28 cellular contexts compared by ENCODE assay signal in the genomic region with DNA sequence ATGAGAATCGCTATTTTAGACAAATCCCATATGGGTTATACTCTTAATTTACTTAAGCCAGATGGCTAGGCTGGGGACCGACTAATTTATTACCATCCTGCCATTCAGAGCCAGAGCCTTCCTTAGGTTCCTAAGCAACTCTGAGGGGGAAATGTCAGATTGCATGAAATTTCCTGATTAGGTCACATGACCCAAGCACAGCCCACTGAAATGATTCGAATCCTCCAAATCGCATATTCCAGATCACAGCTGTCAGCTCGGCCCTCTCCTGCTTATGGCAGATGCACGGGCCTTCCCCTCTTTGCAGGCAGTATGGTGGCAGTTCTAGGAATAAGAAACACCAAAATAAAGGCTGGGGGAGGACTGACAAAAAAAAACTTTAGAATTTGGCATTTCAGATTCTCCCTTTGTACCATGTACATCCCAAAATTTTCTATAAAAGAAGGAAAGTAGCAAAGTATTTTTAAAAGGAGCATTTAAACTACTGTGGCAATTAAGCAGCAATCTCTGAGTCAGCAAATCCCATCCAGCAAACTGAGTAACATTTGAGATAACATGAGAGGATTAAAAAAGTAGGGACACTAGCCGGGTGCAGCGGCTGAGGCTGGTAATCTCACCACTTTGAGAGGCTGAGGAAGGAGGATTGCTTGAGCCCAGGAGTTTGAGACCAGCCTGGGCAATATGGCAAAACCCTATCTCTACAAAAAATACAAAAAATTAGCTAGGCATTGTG. TPM values are rescaled to one million over a fixed set of nuclear protein-coding genes. Genes with fewer than 3 reads are reported as not detected.
DNase-seq lines count a peak whose midpoint lies in the region; ATAC-seq, FAIRE-seq and TF ChIP-seq lines count a peak whose summit lies in the region.
"Had no signal": no experiment of that assay in that cellular context is flagged by ENCODE, and none has a peak within 500 bp of the region (broad histone marks: within the 10 kb centered on the region; RNA-seq: fewer than 3 reads in every experiment).

No MANE protein-coding gene starts in this region.

- TF ChIP-seq EP300 in HepG2 (IDR thresholded peaks at IDR 0.05; ENCODE audit: low read depth in 2 of 2, low read length in 2 of 2): no peak
- no peak for TF ChIP-seq EP300 in HepG2 (CRISPR knock-in tag; IDR thresholded peaks at IDR 0.05; ENCODE audit: borderline replicate concordance)

- in situ Hi-C loops in HepG2 (cut with HindIII; ENCODE audit: extremely low pct_ligation_motif_present, low pct_unique_long_range_greater_than_20kb): no loop called here

- intact Hi-C loops in HepG2 (cut with micrococcal nuclease; ENCODE audit: unreplicated experiment): no loop called here
- intact Hi-C loops in right lobe of liver (cut with DNase I): no loop called here
- intact Hi-C loops in endothelial cell of umbilical vein (cut with micrococcal nuclease): no loop called here

- H3K27ac ChIP-seq in HepG2 (ENCODE audit: extremely low read length, insufficient read depth, low read length) (no peak overlapping the region), right lobe of liver (no peak overlapping the region), endothelial cell of umbilical vein (ENCODE audit: insufficient read depth, low read depth, low read length) (no peak overlapping the region)
- H3K27ac ChIP-seq: adrenal gland, colonic mucosa, stomach had no signal

- TF ChIP-seq POLR2A in HepG2 (IDR thresholded peaks at IDR 0.05; ENCODE audit: insufficient read depth in 1 of 2, low read depth in 2 of 2, low read length in 2 of 2) (no peak), right lobe of liver (IDR thresholded peaks at IDR 0.05) (no peak), endothelial cell of umbilical vein (IDR thresholded peaks at IDR 0.05; ENCODE audit: low read depth, low read length) (no peak)

- H3K4me3 ChIP-seq in HepG2 (replicated peaks in 1 of 3; ENCODE audit: insufficient read depth in 1 of 3, low read depth in 2 of 3, low read length in 3 of 3): no peak overlapping the region
- H3K4me3 ChIP-seq in right lobe of liver: no peak overlapping the region
- H3K4me3 ChIP-seq in endothelial cell of umbilical vein (replicated peaks in 1 of 3; ENCODE audit: insufficient read depth in 1 of 3, low read depth in 1 of 3, low read length in 3 of 3): no peak overlapping the region
- H3K4me3 ChIP-seq: adrenal gland, colonic mucosa, HAP-1, stomach had no signal

- H3K27ac Mint-ChIP-seq in endothelial cell (ENCODE audit: unreplicated experiment): no peak overlapping the region
- H3K27ac Mint-ChIP-seq in activated CD4-positive, alpha-beta memory T cell treated with anti-CD3 and anti-CD28 coated beads, Interleukin-2, amount 10 ng/mL, durations not matched to agents 7 days and 5 days: no peak overlapping the region
- H3K27ac Mint-ChIP-seq: naive B cell, type B pancreatic cell had no signal

- TF ChIP-seq RAD21 in HepG2 (CRISPR knock-in tag; IDR thresholded peaks at IDR 0.05): no peak

- POLR2A ChIA-PET in HepG2 (lab: Yijun Ruan, JAX): no interaction called here
- POLR2A ChIA-PET in endothelial cell of umbilical vein (lab: Charles Lee): interaction anchor here (0.6 to 0.7 kb wide), 2 partner anchors 23 to 98 kb away, joined by 3 read pairs; no protein-coding TSS in a partner anchor
- POLR2A ChIA-PET in activated CD4-positive, alpha-beta memory T cell treated with anti-CD3 and anti-CD28 coated beads, Interleukin-2, amount 10 ng/mL, durations not matched to agents 7 days and 5 days (lab: Charles Lee): no interaction called here

- no peaks in the 10 kb centered on the region for H3K9me1 ChIP-seq in endothelial cell of umbilical vein (replicated peaks; ENCODE audit: control insufficient read depth, extremely low read depth, insufficient read depth, low read length)

- H3K4me2 ChIP-seq in HepG2 (ENCODE audit: low read depth, low read length) (no peak overlapping the region), endothelial cell of umbilical vein (ENCODE audit: insufficient read depth, low read length) (no peak overlapping the region)

- FAIRE-seq in HepG2 (lab: Jason Lieb, UNC): no peak
- no peak for FAIRE-seq in endothelial cell of umbilical vein (lab: Jason Lieb, UNC)
- FAIRE-seq: bronchial epithelial cell, G401.6, GM18507 had no signal

- no peak overlapping the region for H3K9ac ChIP-seq in HepG2 (ENCODE audit: insufficient read depth, low read depth, low read length)
- no peak overlapping the region for H3K9ac ChIP-seq in endothelial cell of umbilical vein (replicated peaks; ENCODE audit: extremely low read depth, insufficient read depth, low read length)

- CTCF ChIA-PET in HepG2 (lab: Yijun Ruan, JAX; ENCODE audit: low intra/inter-chr PET ratio, low total read pairs) (no interaction called here), endothelial cell of umbilical vein (lab: Charles Lee) (interaction anchor here (1.0 kb wide), 1 partner anchor 11 kb away, joined by 3 read pairs; no protein-coding TSS in a partner anchor)
- CTCF ChIA-PET in activated CD4-positive, alpha-beta memory T cell treated with anti-CD3 and anti-CD28 coated beads, Interleukin-2, amount 10 ng/mL, durations not matched to agents 7 days and 5 days (lab: Charles Lee): no interaction called here

- H3K4me1 ChIP-seq in HepG2 (ENCODE audit: insufficient read depth, low read length) (peaks cover 16% of the 10 kb centered on the region), right lobe of liver (no peaks in the 10 kb centered on the region), endothelial cell of umbilical vein (ENCODE audit: control insufficient read depth, extremely low read depth, insufficient read depth, low read length) (peaks cover 4% of the 10 kb centered on the region)
- H3K4me1 ChIP-seq: colonic mucosa, HAP-1, stomach had no signal

- dilution Hi-C loops in endothelial cell of umbilical vein (cut with MboI; ENCODE audit: extremely low pct_ligation_motif_present, low sequenced_read_pairs): no loop called here

- H3K9me3 Mint-ChIP-seq in endothelial cell (ENCODE audit: unreplicated experiment): no peaks in the 10 kb centered on the region
- no peaks in the 10 kb centered on the region for H3K9me3 Mint-ChIP-seq in activated CD4-positive, alpha-beta memory T cell treated with anti-CD3 and anti-CD28 coated beads, Interleukin-2, amount 10 ng/mL, durations not matched to agents 7 days and 5 days
- H3K9me3 Mint-ChIP-seq: CD14-positive monocyte, naive B cell, type B pancreatic cell had no signal

- no peak for DNase-seq in HepG2 (ENCODE audit: low spot score)
- DNase-seq in right lobe of liver: no peak
- DNase-seq in SK-N-DZ (ENCODE audit: low spot score): peak; percentile 80
- peak; percentile 55 for DNase-seq in endothelial cell of umbilical vein (ENCODE audit: low read depth, low spot score)
- DNase-seq in superior temporal gyrus (ENCODE audit: extremely low spot score): peak; percentile 29
- DNase-seq in endothelial cell (ENCODE audit: low spot score): no peak
- no peak for DNase-seq in activated CD4-positive, alpha-beta memory T cell treated with anti-CD3 and anti-CD28 coated beads, Interleukin-2, amount 10 ng/mL, durations not matched to agents 7 days and 5 days
- DNase-seq: activated CD4-positive, alpha-beta T cell treated with anti-CD3 and anti-CD28 coated beads for 1 hour; activated gamma-delta T cell treated with Interleukin-2 at 50 U/mL for 16 hours; activated T-cell treated with anti-CD3 and anti-CD28 coated beads, Interleukin-2, amount 50 U/mL, for 1 hour; adrenal gland; colonic mucosa; KBM-7; left cardiac atrium; mesendoderm; MM.1S; naive B cell; NCI-H146; NCI-H510A; right cardiac atrium; stomach had no signal

- H3K4me3 Mint-ChIP-seq in endothelial cell (ENCODE audit: unreplicated experiment): no peak overlapping the region
- no peak overlapping the region for H3K4me3 Mint-ChIP-seq in activated CD4-positive, alpha-beta memory T cell treated with anti-CD3 and anti-CD28 coated beads, Interleukin-2, amount 10 ng/mL, durations not matched to agents 7 days and 5 days
- H3K4me3 Mint-ChIP-seq: CD14-positive monocyte, naive B cell, type B pancreatic cell had no signal

- H3K79me2 ChIP-seq in HepG2 (ENCODE audit: insufficient read depth, low read length) (no peaks in the 10 kb centered on the region), endothelial cell of umbilical vein (ENCODE audit: control insufficient read depth, insufficient read depth, low read length) (no peaks in the 10 kb centered on the region)

- H3K27me3 Mint-ChIP-seq in endothelial cell (ENCODE audit: unreplicated experiment): no peaks in the 10 kb centered on the region
- H3K27me3 Mint-ChIP-seq in activated CD4-positive, alpha-beta memory T cell treated with anti-CD3 and anti-CD28 coated beads, Interleukin-2, amount 10 ng/mL, durations not matched to agents 7 days and 5 days: no peaks in the 10 kb centered on the region
- H3K27me3 Mint-ChIP-seq: type B pancreatic cell had no signal

- no TSS peak for BruUV-seq in HepG2 (replicated peaks; lab: Mats Ljungman, UMichigan)
- no TSS peak for BruUV-seq in endothelial cell of umbilical vein (replicated peaks; lab: Mats Ljungman, UMichigan)

- no peaks in the 10 kb centered on the region for H3K36me3 Mint-ChIP-seq in endothelial cell (ENCODE audit: low read depth, unreplicated experiment)
- H3K36me3 Mint-ChIP-seq in activated CD4-positive, alpha-beta memory T cell treated with anti-CD3 and anti-CD28 coated beads, Interleukin-2, amount 10 ng/mL, durations not matched to agents 7 days and 5 days (ENCODE audit: low read depth): no peaks in the 10 kb centered on the region
- H3K36me3 Mint-ChIP-seq: CD14-positive monocyte, naive B cell, type B pancreatic cell had no signal

- ATAC-seq in HepG2 (no peak), right lobe of liver (no peak), HG02852 (IDR thresholded peaks at IDR 0.05; ENCODE audit: unreplicated experiment) (no peak)
- ATAC-seq: left cardiac atrium, right cardiac atrium had no signal

- H3K9me3 ChIP-seq in HepG2 (ENCODE audit: low read length): no peaks in the 10 kb centered on the region
- H3K9me3 ChIP-seq in right lobe of liver: no peaks in the 10 kb centered on the region
- H3K9me3 ChIP-seq in endothelial cell of umbilical vein (replicated peaks; ENCODE audit: control insufficient read depth, insufficient read depth, low read length): no peaks in the 10 kb centered on the region
- H3K9me3 ChIP-seq: adrenal gland, colonic mucosa, HAP-1, stomach had no signal

- H4K20me1 ChIP-seq in HepG2 (ENCODE audit: insufficient read depth, low read length): no peaks in the 10 kb centered on the region
- no peaks in the 10 kb centered on the region for H4K20me1 ChIP-seq in endothelial cell of umbilical vein (replicated peaks; ENCODE audit: control insufficient read depth, extremely low read depth, insufficient read depth, low read length)

- no peaks in the 10 kb centered on the region for H3K4me1 Mint-ChIP-seq in endothelial cell (ENCODE audit: unreplicated experiment)
- no peaks in the 10 kb centered on the region for H3K4me1 Mint-ChIP-seq in activated CD4-positive, alpha-beta memory T cell treated with anti-CD3 and anti-CD28 coated beads, Interleukin-2, amount 10 ng/mL, durations not matched to agents 7 days and 5 days
- H3K4me1 Mint-ChIP-seq: CD14-positive monocyte, naive B cell had no signal

- WGBS in HepG2 (ENCODE audit: low lambda C conversion rate): 65% methylated on average over 8 of the region's 8 CpGs
- 82% methylated on average over 6 of the region's 8 CpGs for WGBS in right lobe of liver (ENCODE audit: insufficient coverage, low coverage, low lambda C conversion rate, missing lambda C conversion rate)

- TF ChIP-seq CTCF in HepG2 (CRISPR knock-in tag; IDR thresholded peaks at IDR 0.05) (no peak), right lobe of liver (IDR thresholded peaks at IDR 0.05) (no peak), endothelial cell of umbilical vein (IDR thresholded peaks at IDR 0.05; ENCODE audit: extremely low read depth in 1 of 2, insufficient read depth in 1 of 2, low read depth in 1 of 2, low read length in 2 of 2) (no peak), endothelial cell (IDR thresholded peaks at IDR 0.05; ENCODE audit: unreplicated experiment) (no peak)

- no peaks in the 10 kb centered on the region for H3K27me3 ChIP-seq in HepG2 (ENCODE audit: control insufficient read depth in 1 of 2, insufficient read depth in 2 of 2, low read length in 2 of 2)
- H3K27me3 ChIP-seq in right lobe of liver: no peaks in the 10 kb centered on the region
- H3K27me3 ChIP-seq in endothelial cell of umbilical vein (ENCODE audit: control insufficient read depth in 2 of 2, insufficient read depth in 2 of 2, low read length in 2 of 2): no peaks in the 10 kb centered on the region
- H3K27me3 ChIP-seq: adrenal gland, colonic mucosa, stomach had no signal

- H2AFZ ChIP-seq in HepG2 (ENCODE audit: low read length) (no peak overlapping the region), endothelial cell of umbilical vein (ENCODE audit: low read depth, low read length) (no peak overlapping the region)

- no peaks in the 10 kb centered on the region for H3K36me3 ChIP-seq in HepG2 (replicated peaks in 1 of 2; ENCODE audit: control insufficient read depth in 1 of 2, insufficient read depth in 2 of 2, low read length in 2 of 2)
- H3K36me3 ChIP-seq in right lobe of liver: no peaks in the 10 kb centered on the region
- H3K36me3 ChIP-seq in endothelial cell of umbilical vein (ENCODE audit: control insufficient read depth in 2 of 2, extremely low read depth in 1 of 2, insufficient read depth in 2 of 2, low read length in 2 of 2): no peaks in the 10 kb centered on the region
- H3K36me3 ChIP-seq: adrenal gland, colonic mucosa, HAP-1, stomach had no signal

RNA-seq across cellular contexts. Expression of a gene that starts 30.5 kb away (rescaled TPM):
- 70.1 and 94.9 TPM in 2 replicates for total RNA-seq in HepG2 (2016; rRNA removed; fragmentation: Illumina TruSeq; extraction: Trizol)
- 9.2 and 11.1 TPM in 2 replicates for total RNA-seq in HepG2 (2016; cell fraction: cytosol; rRNA removed; fragmentation: Illumina TruSeq; extraction: Trizol; ENCODE audit: low read depth)
- 73.4 and 86.7 TPM in 2 replicates for total RNA-seq in HepG2 (2016; cell fraction: insoluble cytoplasmic fraction; rRNA removed; fragmentation: Illumina TruSeq; extraction: Trizol)
- 63.9 and 68.4 TPM in 2 replicates for total RNA-seq in HepG2 (2016; cell fraction: membrane; rRNA removed; fragmentation: Illumina TruSeq; extraction: Trizol)
- total RNA-seq in HepG2 (2016; cell fraction: nucleus; rRNA removed; fragmentation: Illumina TruSeq; extraction: Trizol): 56.8 and 60.7 TPM in 2 replicates
- 25.8 and 37.3 TPM in 2 replicates for polyA plus RNA-seq in HepG2 (2011; rRNA removed)
- polyA plus RNA-seq in HepG2 (2011; cell fraction: cytosol; rRNA removed): 17.4 and 24.1 TPM in 2 replicates
- 7.0 and 9.4 TPM in 2 replicates for polyA plus RNA-seq in HepG2 (2011; cell fraction: nucleus; rRNA removed)
- 38.9 and 48.2 TPM in 2 replicates for polyA plus RNA-seq in HepG2 (2012)
- polyA plus RNA-seq in HepG2 (2016; cell fraction: cytosol; fragmentation: Illumina TruSeq; extraction: Trizol; ENCODE audit: low read depth): 8.6 and 16.4 TPM in 2 replicates
- 138 and 142 TPM in 2 replicates for polyA plus RNA-seq in HepG2 (2016; cell fraction: insoluble cytoplasmic fraction; fragmentation: Illumina TruSeq; extraction: Trizol; ENCODE audit: low read depth)
- polyA plus RNA-seq in HepG2 (2016; cell fraction: membrane; fragmentation: Illumina TruSeq; extraction: Trizol; ENCODE audit: low read depth): 51.0 and 63.1 TPM in 2 replicates
- polyA plus RNA-seq in HepG2 (2016; cell fraction: nucleus; fragmentation: Illumina TruSeq; extraction: Trizol; ENCODE audit: insufficient read depth, low read depth): 102 and 103 TPM in 2 replicates
- 7.4 and 17.4 TPM in 2 replicates for polyA minus RNA-seq in HepG2 (2011; rRNA and poly(A)+ RNA removed; ENCODE audit: low replicate concordance)
- 36.7 and 37.5 TPM in 2 replicates for polyA minus RNA-seq in HepG2 (2011; cell fraction: cytosol; rRNA and poly(A)+ RNA removed)
- polyA minus RNA-seq in HepG2 (2011; cell fraction: nucleus; rRNA and poly(A)+ RNA removed): 27.8 and 32.6 TPM in 2 replicates
- total RNA-seq in right lobe of liver: 10 to 100 TPM; 13.1 to 23.1 (median 20.3) TPM
- polyA plus RNA-seq in SK-N-DZ (2014; cell fraction: cytosol; rRNA removed): 22.7 and 23.1 TPM in 2 replicates
- polyA plus RNA-seq in SK-N-DZ (2014; cell fraction: nucleus; rRNA removed): 7.5 and 8.7 TPM in 2 replicates
- 161 and 166 TPM in 2 replicates for total RNA-seq in endothelial cell of umbilical vein
- 66.2 and 76.0 TPM in 2 replicates for polyA plus RNA-seq in endothelial cell of umbilical vein
- polyA plus RNA-seq in endothelial cell of umbilical vein (2011; cell fraction: cytosol; rRNA removed): 82.8 and 85.2 TPM in 2 replicates
- polyA plus RNA-seq in endothelial cell of umbilical vein (2011; cell fraction: nucleus; rRNA removed): 50.9 and 85.5 TPM in 2 replicates
- polyA plus RNA-seq in endothelial cell of umbilical vein (2012): 143 and 158 TPM in 2 replicates
- polyA minus RNA-seq in endothelial cell of umbilical vein: 77.6 and 95.0 TPM in 2 replicates
- 19.4 TPM for polyA minus RNA-seq in endothelial cell of umbilical vein (2011; cell fraction: cytosol; rRNA and poly(A)+ RNA removed)
- polyA minus RNA-seq in endothelial cell of umbilical vein (2011; cell fraction: nucleus; rRNA and poly(A)+ RNA removed): 96.4 and 139 TPM in 2 replicates
- total RNA-seq in endothelial cell (ENCODE audit: unreplicated experiment): 91.7 TPM
- total RNA-seq in activated CD4-positive, alpha-beta memory T cell treated with anti-CD3 and anti-CD28 coated beads, Interleukin-2, amount 10 ng/mL, durations not matched to agents 7 days and 5 days: 10 to 100 TPM; 44.2 to 47.3 TPM

Comparison
In these comparisons a context has a peak if more than half of its experiments do, and no peak if none do; other contexts are left out.
1. DNase-seq: peak in SK-N-DZ (single experiment), endothelial cell of umbilical vein (single experiment) and superior temporal gyrus (single experiment); none in HepG2 (single experiment), right lobe of liver (0 of 3), endothelial cell (single experiment) and activated CD4-positive, alpha-beta memory T cell treated with anti-CD3 and anti-CD28 coated beads, Interleukin-2, amount 10 ng/mL, durations not matched to agents 7 days and 5 days (single experiment).